1 cellular context compared by ENCODE assay signal in the genomic region with DNA sequence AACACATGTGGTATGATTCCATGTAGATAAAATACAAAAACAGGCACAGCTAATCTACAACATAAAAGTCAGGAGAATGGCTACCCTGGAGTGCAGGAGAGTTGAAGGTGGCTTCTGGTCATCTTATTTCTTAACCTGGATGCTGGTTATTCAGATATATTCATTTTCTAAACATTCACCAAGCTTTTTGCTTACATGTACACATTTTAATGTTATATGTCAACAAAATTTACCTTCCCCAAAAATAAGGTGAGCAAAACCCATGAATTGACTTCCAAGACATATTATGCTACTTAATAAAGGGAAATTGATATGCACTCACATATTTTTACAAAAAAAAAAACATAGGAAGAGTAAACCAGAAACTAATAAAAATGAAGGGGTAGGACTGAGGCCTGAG.
TF ChIP-seq lines count a peak whose summit lies in the region.

No MANE protein-coding gene starts in this region.

TF ChIP-seq in K562, 482 proteins besides CTCF, POLR2A, EP300 and RAD21:
- TF ChIP-seq BCL6 (CRISPR knock-in tag; IDR thresholded peaks at IDR 0.05) (no peak), HNRNPK (IDR thresholded peaks at IDR 0.05; ENCODE audit: low read depth, low read length, poor library complexity, severe bottlenecking) (no peak), MAFG (tag; conservative IDR thresholded peaks at IDR 0.05) (0 out of 2 replicates have a peak, but pooled peaks have one; percentile 6), ARID2 (IDR thresholded peaks at IDR 0.05) (no peak), MAFK (IDR thresholded peaks at IDR 0.05; ENCODE audit: low read length) (peak; percentile 8; the same call in 1 of the 2 replicates), C11orf30 (IDR thresholded peaks at IDR 0.05; ENCODE audit: low read depth) (0 out of 2 replicates have a peak, but pooled peaks have one; percentile 16), ZNF316 (IDR thresholded peaks at IDR 0.05) (peak; percentile 45; the same call in 1 of the 2 replicates), SIX5 (IDR thresholded peaks at IDR 0.05; ENCODE audit: borderline replicate concordance in 1 of 2, insufficient read depth in 1 of 2, low read depth in 1 of 2, low read length in 2 of 2) (no peak)
